In the genomic region with DNA sequence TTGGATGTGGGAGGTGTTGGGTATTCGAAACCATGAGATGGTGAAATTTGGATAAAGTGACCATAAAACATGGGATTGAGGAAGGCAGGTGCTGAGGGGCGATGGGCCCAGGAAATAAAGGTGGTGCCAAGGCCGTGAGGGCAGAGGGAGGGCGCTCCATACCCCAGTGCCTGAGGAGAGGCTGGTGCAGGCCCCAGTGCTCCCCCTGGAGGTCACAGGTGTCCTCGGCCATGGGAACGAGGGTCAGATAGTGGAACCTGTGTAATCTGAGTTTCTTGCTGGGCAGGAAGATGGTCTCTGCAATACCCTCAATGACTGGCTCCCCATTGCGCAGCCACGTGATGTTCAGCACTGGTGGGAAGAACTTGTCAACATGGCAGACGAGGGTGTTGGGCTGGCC, we compare ENCODE assay signal across 8 cellular contexts. TPM values are rescaled to one million over a fixed set of nuclear protein-coding genes. Genes with fewer than 3 reads are reported as not detected.
DNase-seq lines count a peak whose midpoint lies in the region; ATAC-seq and TF ChIP-seq lines count a peak whose summit lies in the region.

No MANE protein-coding gene starts in this region.

- H2AK5ac ChIP-seq in IMR-90 (ENCODE audit: low read depth, low read length), result no peak overlapping the region

- ATAC-seq in IMR-90 (ENCODE audit: low read depth), result no peak
- ATAC-seq in GM21367 (IDR thresholded peaks at IDR 0.05; ENCODE audit: unreplicated experiment), result no peak

- H3K23ac ChIP-seq in IMR-90 (ENCODE audit: low read depth, low read length), result no peak overlapping the region

- no peak overlapping the region for H4K5ac ChIP-seq in IMR-90 (ENCODE audit: low read depth, low read length)

- CTCF ChIA-PET in AG04449 (lab: Yijun Ruan, JAX) (no interaction called here), IMR-90 (lab: Yijun Ruan, JAX) (no interaction called here)

- peak overlapping the region; percentile 55 for H2AK9ac ChIP-seq in IMR-90 (replicated peaks; ENCODE audit: low read depth, low read length, poor library complexity)

- H3K14ac ChIP-seq in IMR-90 (replicated peaks; ENCODE audit: low read depth, low read length), result no peak overlapping the region

- no peaks in the 10 kb centered on the region for H3K9me3 ChIP-seq in IMR-90 (ENCODE audit: control insufficient read depth, insufficient read depth, low read length)

- H4K8ac ChIP-seq in IMR-90 (ENCODE audit: low read depth in 2 of 2, low read length in 2 of 2), result no peak overlapping the region

- no peak for DNase-seq in AG04449 (ENCODE audit: low read depth, low spot score)
- DNase-seq in IMR-90, result no peak
- peak; percentile 79 for DNase-seq in activated CD8-positive, alpha-beta memory T cell treated with anti-CD3 and anti-CD28 coated beads for 24 hours
- DNase-seq in fibroblast of mammary gland (ENCODE audit: low read depth), result no peak
- peak; percentile 25 to 48 for DNase-seq in stimulated activated CD4-positive, alpha-beta T cell treated with anti-CD3 and anti-CD28 coated beads, Interleukin-1b, Interleukin-23, amount 100 ng/mL, for 4 hours (ENCODE audit: low read depth in 2 of 2)
- no peak for DNase-seq in NCI-H1092 treated with DMSO at 0.1 percent for 48 hours (lab: John Stamatoyannopoulos, UW)
- no peak for DNase-seq in NCI-H1092 (lab: John Stamatoyannopoulos, UW)

- no peak for TF ChIP-seq POLR2A in IMR-90 (IDR thresholded peaks at IDR 0.05; ENCODE audit: low read depth, low read length)

- H3K9me1 ChIP-seq in IMR-90 (ENCODE audit: insufficient read depth, low read length), result no peaks in the 10 kb centered on the region

- no peak overlapping the region for H2BK120ac ChIP-seq in IMR-90 (ENCODE audit: low read depth, low read length)

- no peak for TF ChIP-seq RAD21 in IMR-90 (IDR thresholded peaks at IDR 0.05; ENCODE audit: low read length)

- no peak overlapping the region for H3K4me2 ChIP-seq in IMR-90 (ENCODE audit: low read depth, low read length)

- no peak overlapping the region for H2AFZ ChIP-seq in IMR-90 (replicated peaks; ENCODE audit: low read length, poor library complexity)

- intact Hi-C loops in IMR-90 (cut with micrococcal nuclease), result no loop called here

- H2BK5ac ChIP-seq in IMR-90 (ENCODE audit: low read depth, low read length, poor library complexity, severe bottlenecking), result no peak overlapping the region

- no peak overlapping the region for H3K4ac ChIP-seq in IMR-90 (ENCODE audit: low read depth, low read length)

- no peaks in the 10 kb centered on the region for H3K4me1 ChIP-seq in IMR-90 (ENCODE audit: control insufficient read depth, insufficient read depth, low read length)

- BruUV-seq in IMR-90 (replicated peaks; lab: Mats Ljungman, UMichigan), result no TSS peak

- no peak overlapping the region for H3K9ac ChIP-seq in IMR-90 (ENCODE audit: low read depth, low read length)

- TF ChIP-seq CTCF in AG04449 (IDR thresholded peaks at IDR 0.05; ENCODE audit: insufficient read depth, low read length, missing control alignments) (peak; percentile 11), IMR-90 (conservative IDR thresholded peaks at IDR 0.05; ENCODE audit: low read depth, low read length) (0 out of 2 replicates have a peak, but pooled peaks have one; percentile 18), fibroblast of mammary gland (conservative IDR thresholded peaks at IDR 0.05; ENCODE audit: control insufficient read depth, insufficient read depth, low read depth, low read length) (peak; percentile 45)

- no peak overlapping the region for H2BK15ac ChIP-seq in IMR-90 (ENCODE audit: low read depth, low read length)

- H3K79me1 ChIP-seq in IMR-90 (ENCODE audit: low read depth in 1 of 2, low read length in 2 of 2), result no peaks in the 10 kb centered on the region

- 23% methylated on average over 7 of the region's 9 CpGs; no CpG with 5 or more reads in 1 of the 2 experiments for WGBS in IMR-90 (ENCODE audit: extremely low coverage in 2 of 2, insufficient read length in 1 of 2), 2 experiments

- no peak overlapping the region for H3K4me3 ChIP-seq in AG04449 (ENCODE audit: low read depth, low read length)
- H3K4me3 ChIP-seq in IMR-90 (ENCODE audit: insufficient read depth, low read depth, low read length), result no peak overlapping the region
- no peak overlapping the region for H3K4me3 ChIP-seq in fibroblast of mammary gland (ENCODE audit: control insufficient read depth, low read depth, low read length)

- H3K27ac ChIP-seq in IMR-90 (ENCODE audit: insufficient read depth, low read length), result no peak overlapping the region

- no peaks in the 10 kb centered on the region; the same call in 1 of the 2 replicates for H4K20me1 ChIP-seq in IMR-90 (ENCODE audit: insufficient read depth, low read length)

- POLR2A ChIA-PET in AG04449 (lab: Yijun Ruan, JAX), result no interaction called here
- POLR2A ChIA-PET in IMR-90 (lab: Charles Lee; ENCODE audit: unreplicated experiment), result no interaction called here

- no peak overlapping the region for H3K56ac ChIP-seq in IMR-90 (ENCODE audit: extremely low read depth, insufficient read depth, low read length)

- in situ Hi-C loops in IMR-90 (cut with MboI; ENCODE audit: low sequenced_read_pairs), result no loop called here

- peaks cover 28% of the 10 kb centered on the region for H3K27me3 ChIP-seq in IMR-90 (ENCODE audit: control insufficient read depth, insufficient read depth, low read length)

- H3K36me3 ChIP-seq in IMR-90 (ENCODE audit: control insufficient read depth, insufficient read depth, low read length), result 0 out of 2 replicates have a peak, but pooled peaks cover 1% of the 10 kb centered on the region

- no peak overlapping the region for H2BK20ac ChIP-seq in IMR-90 (ENCODE audit: low read depth, low read length)

- dilution Hi-C loops in IMR-90 (cut with HindIII; ENCODE audit: low sequenced_read_pairs, unreplicated experiment), result no loop called here

- H4K91ac ChIP-seq in IMR-90 (ENCODE audit: insufficient read depth, low read depth, low read length), result no peak overlapping the region

- no peak overlapping the region for H3K18ac ChIP-seq in IMR-90 (ENCODE audit: low read depth, low read length)

TF ChIP-seq in IMR-90, 13 proteins besides CTCF, POLR2A, EP300 and RAD21:
- TF ChIP-seq NFE2L2 (IDR thresholded peaks at IDR 0.05; ENCODE audit: low read depth, low read length), result no peak
- TF ChIP-seq, protein P1, sequence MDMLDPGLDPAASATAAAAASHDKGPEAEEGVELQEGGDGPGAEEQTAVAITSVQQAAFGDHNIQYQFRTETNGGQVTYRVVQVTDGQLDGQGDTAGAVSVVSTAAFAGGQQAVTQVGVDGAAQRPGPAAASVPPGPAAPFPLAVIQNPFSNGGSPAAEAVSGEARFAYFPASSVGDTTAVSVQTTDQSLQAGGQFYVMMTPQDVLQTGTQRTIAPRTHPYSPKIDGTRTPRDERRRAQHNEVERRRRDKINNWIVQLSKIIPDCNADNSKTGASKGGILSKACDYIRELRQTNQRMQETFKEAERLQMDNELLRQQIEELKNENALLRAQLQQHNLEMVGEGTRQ (IDR thresholded peaks at IDR 0.05; ENCODE audit: low read depth, low read length), result no peak
- no peak for TF ChIP-seq CHD1 (IDR thresholded peaks at IDR 0.05; ENCODE audit: low read depth, low read length)
- no peak for TF ChIP-seq MXI1 (IDR thresholded peaks at IDR 0.05; ENCODE audit: borderline replicate concordance, low read depth, low read length)
- no peak for TF ChIP-seq MAFK (IDR thresholded peaks at IDR 0.05; ENCODE audit: low read depth, low read length)
- no peak for TF ChIP-seq RCOR1 (IDR thresholded peaks at IDR 0.05; ENCODE audit: insufficient replicate concordance, low read length)
- TF ChIP-seq BHLHE40 (IDR thresholded peaks at IDR 0.05; ENCODE audit: low read depth, low read length), result no peak
- no peak for TF ChIP-seq CEBPB (IDR thresholded peaks at IDR 0.05; ENCODE audit: low read depth, low read length)
- TF ChIP-seq, protein P2, sequence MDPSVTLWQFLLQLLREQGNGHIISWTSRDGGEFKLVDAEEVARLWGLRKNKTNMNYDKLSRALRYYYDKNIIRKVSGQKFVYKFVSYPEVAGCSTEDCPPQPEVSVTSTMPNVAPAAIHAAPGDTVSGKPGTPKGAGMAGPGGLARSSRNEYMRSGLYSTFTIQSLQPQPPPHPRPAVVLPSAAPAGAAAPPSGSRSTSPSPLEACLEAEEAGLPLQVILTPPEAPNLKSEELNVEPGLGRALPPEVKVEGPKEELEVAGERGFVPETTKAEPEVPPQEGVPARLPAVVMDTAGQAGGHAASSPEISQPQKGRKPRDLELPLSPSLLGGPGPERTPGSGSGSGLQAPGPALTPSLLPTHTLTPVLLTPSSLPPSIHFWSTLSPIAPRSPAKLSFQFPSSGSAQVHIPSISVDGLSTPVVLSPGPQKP (IDR thresholded peaks at IDR 0.05; ENCODE audit: borderline replicate concordance, low read depth, low read length), result no peak
- no peak for TF ChIP-seq FOS (IDR thresholded peaks at IDR 0.05; ENCODE audit: low read depth, low read length)
- no peak for TF ChIP-seq RFX5 (IDR thresholded peaks at IDR 0.05; ENCODE audit: low read depth, low read length)
- TF ChIP-seq MAZ (IDR thresholded peaks at IDR 0.05; ENCODE audit: borderline replicate concordance, low read depth, low read length), result no peak
- TF ChIP-seq SMC3 (IDR thresholded peaks at IDR 0.05; ENCODE audit: low read depth, low read length), result no peak

RNA-seq across cellular contexts. Expression of a gene that starts 16.2 kb away (rescaled TPM):
- 5.8 and 7.7 TPM in 2 replicates for total RNA-seq in IMR-90 (2012; rRNA removed)
- 9.7 and 10.7 TPM in 2 replicates for polyA plus RNA-seq in IMR-90 (2012; rRNA removed)
- 11.7 and 13.7 TPM in 2 replicates for polyA plus RNA-seq in IMR-90 (2012; cell fraction: cytosol; rRNA removed)
- polyA plus RNA-seq in IMR-90 (2012; cell fraction: nucleus; rRNA removed; ENCODE audit: low replicate concordance), result 4.3 and 7.0 TPM in 2 replicates

RNA-seq across cellular contexts. Expression of a gene that starts 18.5 kb away (rescaled TPM):
- not detected in 2 replicates for total RNA-seq in IMR-90 (2012; rRNA removed)
- polyA plus RNA-seq in IMR-90 (2012; rRNA removed), result not detected in 2 replicates
- polyA plus RNA-seq in IMR-90 (2012; cell fraction: cytosol; rRNA removed), result 0.03 and 0.05 TPM in 2 replicates
- polyA plus RNA-seq in IMR-90 (2012; cell fraction: nucleus; rRNA removed; ENCODE audit: low replicate concordance), result not detected in 2 replicates

Comparison
In these comparisons a context has a peak if more than half of its experiments do, and no peak if none do; other contexts are left out.
1. DNase-seq: peak in activated CD8-positive, alpha-beta memory T cell treated with anti-CD3 and anti-CD28 coated beads for 24 hours (single experiment) and stimulated activated CD4-positive, alpha-beta T cell treated with anti-CD3 and anti-CD28 coated beads, Interleukin-1b, Interleukin-23, amount 100 ng/mL, for 4 hours (2 of 2); none in AG04449 (single experiment), IMR-90 (single experiment), fibroblast of mammary gland (single experiment), NCI-H1092 treated with DMSO at 0.1 percent for 48 hours (single experiment) and NCI-H1092 (single experiment).
2. Peak in every context shown above with its lines, with median percentiles within 50 percentile points of each other: CTCF ChIP-seq.